ENCODE assay signal across 20 cellular contexts in the genomic region with DNA sequence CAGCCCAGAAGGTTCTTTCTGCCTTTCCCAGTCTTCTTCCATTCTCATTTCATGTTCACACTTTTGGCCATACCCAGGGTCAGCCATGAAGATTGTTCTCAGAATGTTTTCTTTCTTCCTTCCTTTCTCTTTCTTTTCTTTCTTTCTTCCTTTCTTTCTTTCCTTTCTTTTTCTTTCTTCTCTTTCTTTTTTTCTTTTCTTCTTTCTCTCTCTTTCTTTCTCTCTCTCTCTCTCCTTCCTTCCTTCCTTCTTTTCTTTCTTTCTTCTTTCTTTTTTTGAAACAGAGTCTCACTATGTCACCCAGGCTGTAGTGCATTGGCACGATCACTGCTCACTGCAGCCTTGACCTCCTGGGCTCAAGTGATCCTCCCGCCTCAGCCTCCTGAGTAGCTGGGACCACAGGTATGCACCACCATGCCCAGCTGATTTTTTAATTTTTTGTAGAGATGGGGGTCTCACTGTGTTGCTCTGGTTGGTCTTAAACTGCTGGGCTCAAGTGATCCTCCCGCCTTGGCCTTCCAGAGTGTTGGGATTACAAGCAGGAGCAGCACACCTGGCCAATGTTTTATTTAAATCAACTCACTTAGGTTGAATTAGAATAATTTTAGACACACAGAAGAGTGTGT. TPM values are rescaled to one million over a fixed set of nuclear protein-coding genes. Genes with fewer than 3 reads are reported as not detected.
"Had no signal": no experiment of that assay in that cellular context is flagged by ENCODE, and none has a peak within 500 bp of the region (broad histone marks: within the 10 kb centered on the region; RNA-seq: fewer than 3 reads in every experiment).

No MANE protein-coding gene starts in this region.

- H3K27ac Mint-ChIP-seq: activated B cell treated with CpG ODN at 0.5 μM for 24 hours had no signal

- H3K4me3 Mint-ChIP-seq: activated B cell treated with CpG ODN at 0.5 μM for 24 hours had no signal

- ATAC-seq: lower lobe of right lung had no signal

- H3K27ac ChIP-seq: ascending aorta, breast epithelium, epithelial cell of prostate, lower lobe of right lung, tibial nerve had no signal

- H3K27me3 ChIP-seq: ascending aorta, breast epithelium, tibial nerve had no signal

- DNase-seq: activated B cell treated with CpG ODN at 0.5 μM for 24 hours; activated CD4-positive, alpha-beta T cell treated with anti-CD3 and anti-CD28 coated beads for 48 hours; activated effector memory CD4-positive, alpha-beta T cell treated with Interleukin-2 at 50 U/mL for 16 hours; dermis blood vessel endothelial cell; foreskin melanocyte; heart right ventricle; left cardiac atrium; lower lobe of right lung; posterior cingulate gyrus; retina; stimulated activated CD4-positive, alpha-beta T cell treated with anti-CD3 and anti-CD28 coated beads, Interleukin-2, amount 100 ng/mL, for 48 hours; stimulated activated naive CD4-positive, alpha-beta T cell had no signal

- H3K4me3 ChIP-seq: ascending aorta, breast epithelium, heart right ventricle, lower lobe of right lung, tibial nerve had no signal

- H3K36me3 ChIP-seq: ascending aorta, breast epithelium, heart right ventricle, lower lobe of right lung, tibial nerve had no signal

- H3K9me3 Mint-ChIP-seq: activated B cell treated with CpG ODN at 0.5 μM for 24 hours had no signal

- H3K4me1 ChIP-seq: ascending aorta, breast epithelium, lower lobe of right lung had no signal

- H3K9me3 ChIP-seq: ascending aorta, breast epithelium, heart right ventricle, lower lobe of right lung, tibial nerve had no signal

- H3K4me1 Mint-ChIP-seq: activated B cell treated with CpG ODN at 0.5 μM for 24 hours had no signal

RNA-seq across cellular contexts. Expression of gene SLC52A3, which starts 52.1 kb away (rescaled TPM):
- total RNA-seq: activated B cell treated with CpG ODN at 0.5 μM for 24 hours; chondrocyte; dermis blood vessel endothelial cell; fibroblast of lung; skeletal muscle tissue; T-helper 2 cell treated with Interferon-gamma antibody and Interleukin-4, amounts not matched to agents 100 ng/mL and 5 ng/mL, for 36 hours had no signal
- polyA plus RNA-seq: fibroblast of lung had no signal
